ENCODE assay signal across 9 cellular contexts in the genomic region with DNA sequence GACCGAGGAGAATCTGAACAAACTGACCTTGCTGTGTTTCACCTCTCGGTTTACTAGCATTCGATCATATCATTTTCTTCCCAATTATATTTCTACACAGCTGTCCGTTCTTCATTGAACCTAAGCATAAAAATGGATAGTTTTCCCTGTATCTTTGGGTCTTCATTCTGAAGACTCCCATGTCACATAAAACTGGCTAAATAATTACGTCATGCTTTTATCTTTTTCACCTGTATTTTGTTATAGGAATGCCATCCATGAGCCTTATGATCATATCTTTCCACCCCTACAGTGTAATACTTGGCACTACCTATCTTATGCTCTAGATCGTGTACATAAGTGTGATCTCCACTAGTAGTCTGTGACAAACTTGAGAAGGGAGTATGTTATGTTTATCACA.
"Had no signal": no experiment of that assay in that cellular context is flagged by ENCODE, and none has a peak within 500 bp of the region (broad histone marks: within the 10 kb centered on the region; RNA-seq: fewer than 3 reads in every experiment).

No MANE protein-coding gene starts in this region.

- ATAC-seq: HCT116 had no signal

- H3K4me3 ChIP-seq: GM23248, HAP-1 had no signal

- H3K4me2 ChIP-seq: KMS-11 had no signal

- H3K9ac ChIP-seq: GM23248, KMS-11 had no signal

- H3K36me3 ChIP-seq: HAP-1 had no signal

- H3K27ac ChIP-seq: GM23248, KMS-11 had no signal

- FAIRE-seq: HTR-8/SVneo had no signal

- H3K27ac Mint-ChIP-seq: IgD-negative memory B cell had no signal

- H3K9me3 ChIP-seq: HAP-1 had no signal

- H3K36me3 Mint-ChIP-seq: IgD-negative memory B cell had no signal

- H3K4me1 Mint-ChIP-seq: IgD-negative memory B cell had no signal

- DNase-seq: GM23248, GOT3, H7, KBM-7 had no signal

- H3K4me3 Mint-ChIP-seq: IgD-negative memory B cell had no signal

- H3K27me3 Mint-ChIP-seq: IgD-negative memory B cell had no signal

- H3K4me1 ChIP-seq: HAP-1 had no signal

- H3K9me3 Mint-ChIP-seq: IgD-negative memory B cell had no signal

- H2AFZ ChIP-seq: GM23248 had no signal
